ENCODE assay signal across 1 cellular context in genomic region chr11:71240061-71240690, GRCh38.
A peak's percentile ranks its signal among the peaks of the same experiment; 100 is the strongest.
TF ChIP-seq lines count a peak whose summit lies in the region.

No MANE protein-coding gene starts in this region.

TF ChIP-seq in HepG2, 621 proteins besides CTCF, POLR2A, EP300 and RAD21:
- TF ChIP-seq ZBTB42 (CRISPR knock-in tag; IDR thresholded peaks at IDR 0.05) (no peak), MATR3 (CRISPR knock-in tag; IDR thresholded peaks at IDR 0.05) (no peak), ZSCAN20 (CRISPR knock-in tag; IDR thresholded peaks at IDR 0.05; ENCODE audit: borderline replicate concordance) (no peak), MLXIP (CRISPR knock-in tag; IDR thresholded peaks at IDR 0.05; ENCODE audit: borderline replicate concordance) (no peak), ZNF598 (CRISPR knock-in tag; IDR thresholded peaks at IDR 0.05; ENCODE audit: borderline replicate concordance) (0 out of 2 replicates have a peak, but pooled peaks have one; percentile 4)
